Comparison of ENCODE assay signal across 8 cellular contexts in genomic region chr2:161122772-161123530, GRCh38. TPM values are rescaled to one million over a fixed set of nuclear protein-coding genes. Genes with fewer than 3 reads are reported as not detected.
DNase-seq lines count a peak whose midpoint lies in the region; ATAC-seq and TF ChIP-seq lines count a peak whose summit lies in the region.

No MANE protein-coding gene starts in this region.

- H3K27me3 ChIP-seq in AG04450 (ENCODE audit: control insufficient read depth, insufficient read depth, low read length) (no peaks in the 10 kb centered on the region), osteoblast (ENCODE audit: insufficient read depth, low read length) (no peaks in the 10 kb centered on the region)

- peak overlapping the region; percentile 76 for H3K4me2 ChIP-seq in osteoblast (ENCODE audit: insufficient read depth, low read length)

- no peaks in the 10 kb centered on the region for H3K9me3 ChIP-seq in AG04450 (ENCODE audit: control insufficient read depth, insufficient read depth, low read length)
- no peaks in the 10 kb centered on the region for H3K9me3 ChIP-seq in osteoblast (ENCODE audit: low read depth, low read length)

- peak overlapping the region; percentile 88 for H3K27ac ChIP-seq in AG04450 (ENCODE audit: low read depth, low read length)
- peak overlapping the region; percentile 10; the same call in 1 of the 2 replicates for H3K27ac ChIP-seq in VCaP
- peak overlapping the region; percentile 87 for H3K27ac ChIP-seq in osteoblast (ENCODE audit: low read depth, low read length)

- peak overlapping the region; percentile 78 for H2AFZ ChIP-seq in osteoblast (ENCODE audit: low read length)

- H3K79me2 ChIP-seq in osteoblast (ENCODE audit: insufficient read depth, low read length) = no peaks in the 10 kb centered on the region

- TF ChIP-seq CTCF in AG04450 (IDR thresholded peaks at IDR 0.05; ENCODE audit: low read depth, low read length) (no peak), VCaP (conservative IDR thresholded peaks at IDR 0.05) (no peak), osteoblast (IDR thresholded peaks at IDR 0.05; ENCODE audit: extremely low read depth, low read depth, low read length) (no peak)

- H4K20me1 ChIP-seq in osteoblast (ENCODE audit: insufficient read depth, low read length) = no peaks in the 10 kb centered on the region

- DNase-seq in AG04450 (ENCODE audit: low read depth, low spot score) (peak; percentile 68), fibroblast of the conjunctiva (ENCODE audit: low read depth) (peak; percentile 88), osteoblast (ENCODE audit: insufficient read length, low spot score, missing footprints) (peak; percentile 48), NCI-H748 treated with DMSO at 0.1 percent for 48 hours (lab: John Stamatoyannopoulos, UW) (no peak)

- H3K4me1 ChIP-seq in osteoblast (ENCODE audit: insufficient read depth, low read length) = peaks cover 19% of the 10 kb centered on the region

- ATAC-seq in GM18861 (IDR thresholded peaks at IDR 0.05; ENCODE audit: unreplicated experiment) (peak; percentile 49), HG03571 (IDR thresholded peaks at IDR 0.05; ENCODE audit: unreplicated experiment) (peak; percentile 52), HG02763 (IDR thresholded peaks at IDR 0.05; ENCODE audit: unreplicated experiment) (no peak)

- H3K4me3 ChIP-seq in AG04450 (ENCODE audit: low read depth, low read length) (peak overlapping the region; percentile 42), osteoblast (ENCODE audit: insufficient read depth, low read length) (peak overlapping the region; percentile 56)

- POLR2A ChIA-PET in AG04450 (lab: Yijun Ruan, JAX) = no interaction called here

- no peaks in the 10 kb centered on the region for H3K36me3 ChIP-seq in osteoblast (ENCODE audit: insufficient read depth, low read length)

- CTCF ChIA-PET in AG04450 (lab: Charles Lee) = no interaction called here

RNA-seq across cellular contexts. Expression of gene TANK, which starts 37.3 kb away (rescaled TPM):
- polyA plus RNA-seq in AG04450 (2011; rRNA removed) = 46.9 and 56.6 TPM in 2 replicates
- polyA minus RNA-seq in AG04450 (2011; rRNA and poly(A)+ RNA removed) = 21.4 and 44.8 TPM in 2 replicates
- 112 and 127 TPM in 2 replicates for total RNA-seq in osteoblast

Comparison
In these comparisons a context has a peak if more than half of its experiments do, and no peak if none do; other contexts are left out.
1. H3K27ac ChIP-seq: peak in every context shown above with its lines; median percentile 88 in AG04450; 87 in osteoblast; 10 in VCaP.